In genomic region chr18:49910986-49911385, GRCh38 we compare ENCODE assay signal across 19 cellular contexts.
"Had no signal": no experiment of that assay in that cellular context is flagged by ENCODE, and none has a peak within 500 bp of the region (broad histone marks: within the 10 kb centered on the region; RNA-seq: fewer than 3 reads in every experiment).

No MANE protein-coding gene starts in this region.

- H3K4me3 ChIP-seq: body of pancreas, dorsolateral prefrontal cortex, upper lobe of right lung had no signal

- H3K27me3 Mint-ChIP-seq: activated CD4-positive, alpha-beta T cell treated with anti-CD3 and anti-CD28 coated beads, Interleukin-2, amount 10 ng/mL, durations not matched to agents 24 days and 14 days; activated CD8-positive, alpha-beta T cell treated with anti-CD3 and anti-CD28 coated beads for 36 hours had no signal

- H3K36me3 Mint-ChIP-seq: activated naive CD8-positive, alpha-beta T cell treated with anti-CD3 and anti-CD28 coated beads, Interleukin-2, amount 10 ng/mL, durations not matched to agents 7 days and 5 days had no signal

- H3K27ac ChIP-seq: body of pancreas, dorsolateral prefrontal cortex, epithelial cell of prostate, foreskin keratinocyte, neutrophil, parathyroid adenoma, upper lobe of right lung had no signal

- H3K27ac Mint-ChIP-seq: activated CD4-positive, alpha-beta T cell treated with anti-CD3 and anti-CD28 coated beads, Interleukin-2, amount 10 ng/mL, durations not matched to agents 24 days and 14 days; activated CD8-positive, alpha-beta T cell treated with anti-CD3 and anti-CD28 coated beads for 36 hours; activated naive CD8-positive, alpha-beta T cell treated with anti-CD3 and anti-CD28 coated beads, Interleukin-2, amount 10 ng/mL, durations not matched to agents 7 days and 5 days; activated T-helper 17 cell treated with anti-CD3 and anti-CD28 coated beads, Interleukin-2, amount 50 U/mL, for 72 hours; stimulated activated naive B cell treated with anti-CD40 and anti-IgM and Interleukin-4, amounts not matched to agents 10 μg/mL and 1 μg/mL and 100 μg/mL, for 72 hours had no signal

- DNase-seq: activated CD4-positive, alpha-beta T cell treated with anti-CD3 and anti-CD28 coated beads, Interleukin-2, amount 10 ng/mL, durations not matched to agents 24 days and 14 days; activated CD8-positive, alpha-beta T cell treated with anti-CD3 and anti-CD28 coated beads for 36 hours; activated naive CD4-positive, alpha-beta T cell; activated naive CD8-positive, alpha-beta T cell treated with anti-CD3 and anti-CD28 coated beads, Interleukin-2, amount 10 ng/mL, durations not matched to agents 7 days and 5 days; activated T-cell treated with anti-CD3 and anti-CD28 coated beads, Interleukin-2, amount 50 U/mL, for 1 hour; amygdala; body of pancreas; dorsolateral prefrontal cortex; foreskin keratinocyte; hippocampal formation; left cardiac atrium; mesenchymal stem cell; naive thymus-derived CD8-positive, alpha-beta T cell; stimulated activated naive B cell treated with anti-CD40 and anti-IgM and Interleukin-4, amounts not matched to agents 10 μg/mL and 1 μg/mL and 100 μg/mL, for 72 hours; upper lobe of right lung had no signal

- H3K36me3 ChIP-seq: neutrophil, upper lobe of right lung had no signal

- H3K9ac ChIP-seq: parathyroid adenoma had no signal

- H3K4me3 Mint-ChIP-seq: activated CD4-positive, alpha-beta T cell treated with anti-CD3 and anti-CD28 coated beads, Interleukin-2, amount 10 ng/mL, durations not matched to agents 24 days and 14 days; activated CD8-positive, alpha-beta T cell treated with anti-CD3 and anti-CD28 coated beads for 36 hours; activated naive CD8-positive, alpha-beta T cell treated with anti-CD3 and anti-CD28 coated beads, Interleukin-2, amount 10 ng/mL, durations not matched to agents 7 days and 5 days; activated T-helper 17 cell treated with anti-CD3 and anti-CD28 coated beads, Interleukin-2, amount 50 U/mL, for 72 hours; naive thymus-derived CD8-positive, alpha-beta T cell; stimulated activated naive B cell treated with anti-CD40 and anti-IgM and Interleukin-4, amounts not matched to agents 10 μg/mL and 1 μg/mL and 100 μg/mL, for 72 hours had no signal

- ATAC-seq: activated CD8-positive, alpha-beta T cell treated with anti-CD3 and anti-CD28 coated beads for 36 hours; activated T-helper 17 cell treated with anti-CD3 and anti-CD28 coated beads, Interleukin-2, amount 50 U/mL, for 72 hours; body of pancreas; foreskin keratinocyte; left cardiac atrium; naive thymus-derived CD8-positive, alpha-beta T cell; stimulated activated naive B cell treated with anti-CD40 and anti-IgM and Interleukin-4, amounts not matched to agents 10 μg/mL and 1 μg/mL and 100 μg/mL, for 72 hours; upper lobe of right lung had no signal

- H3K4me1 Mint-ChIP-seq: activated CD4-positive, alpha-beta T cell treated with anti-CD3 and anti-CD28 coated beads, Interleukin-2, amount 10 ng/mL, durations not matched to agents 24 days and 14 days; activated naive CD8-positive, alpha-beta T cell treated with anti-CD3 and anti-CD28 coated beads, Interleukin-2, amount 10 ng/mL, durations not matched to agents 7 days and 5 days; activated T-helper 17 cell treated with anti-CD3 and anti-CD28 coated beads, Interleukin-2, amount 50 U/mL, for 72 hours; stimulated activated naive B cell treated with anti-CD40 and anti-IgM and Interleukin-4, amounts not matched to agents 10 μg/mL and 1 μg/mL and 100 μg/mL, for 72 hours had no signal

- H3K4me1 ChIP-seq: foreskin keratinocyte, upper lobe of right lung had no signal

- H3K9me3 ChIP-seq: body of pancreas, neutrophil, upper lobe of right lung had no signal

- H3K27me3 ChIP-seq: body of pancreas, neutrophil, upper lobe of right lung had no signal

- H3K9me3 Mint-ChIP-seq: activated CD4-positive, alpha-beta T cell treated with anti-CD3 and anti-CD28 coated beads, Interleukin-2, amount 10 ng/mL, durations not matched to agents 24 days and 14 days had no signal
